8 cellular contexts compared by ENCODE assay signal in the genomic region with DNA sequence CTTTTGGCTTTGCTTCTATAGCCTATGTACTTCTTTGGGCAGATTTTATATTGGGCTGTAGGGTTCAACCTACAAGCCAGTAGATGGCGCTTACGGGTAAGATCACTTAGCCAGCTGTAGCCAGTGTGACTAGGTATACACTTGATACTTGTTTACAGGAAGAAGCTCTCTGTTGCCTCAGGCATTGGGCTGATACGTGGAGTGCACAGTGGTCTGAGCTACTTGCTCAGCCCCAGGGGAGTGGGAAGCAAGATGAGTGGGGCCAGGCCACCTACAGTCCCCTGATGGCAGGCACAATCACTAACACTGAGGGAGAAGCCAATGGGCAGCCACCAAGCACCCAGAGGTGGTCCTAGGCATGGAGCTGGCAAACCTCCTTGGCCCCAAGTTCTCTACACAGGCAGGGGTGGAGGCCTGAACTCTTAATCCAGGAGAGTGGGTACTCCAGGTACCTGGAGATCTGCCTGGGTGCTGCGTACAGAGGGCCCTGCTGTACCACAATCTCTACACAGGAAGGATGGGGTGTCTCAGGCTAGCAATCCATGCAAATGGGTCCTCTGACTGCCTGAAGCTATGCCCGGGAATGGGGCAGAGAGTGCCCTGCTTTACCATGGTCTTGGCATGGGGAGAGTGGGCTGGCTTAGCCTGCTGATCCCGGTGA.
A peak's percentile ranks its signal among the peaks of the same experiment; 100 is the strongest.
DNase-seq lines count a peak whose midpoint lies in the region; ATAC-seq, FAIRE-seq and TF ChIP-seq lines count a peak whose summit lies in the region.

No MANE protein-coding gene starts in this region.

- H3K14ac ChIP-seq in H1 (ENCODE audit: insufficient read length): no peak overlapping the region

- no peak overlapping the region; the same call in 1 of the 2 replicates for H3K9ac ChIP-seq in OCI-LY1 (ENCODE audit: low read length)
- H3K9ac ChIP-seq in H1 (replicated peaks in 1 of 4; ENCODE audit: extremely low read depth in 1 of 4, low read depth in 3 of 4, low read length in 3 of 4): peak overlapping the region in 1 of 4 experiments; percentile 50; a peak in 2 of 7 replicates

- whole genome bisulfite sequencing in H1 (ENCODE audit: extremely low coverage in 1 of 2, insufficient coverage in 1 of 2, insufficient read length in 1 of 2, insufficient replicate concordance in 2 of 2, low coverage in 1 of 2, low lambda C conversion rate in 2 of 2, missing lambda C conversion rate in 1 of 2), 2 experiments: 57% methylated on average over 6 of the region's 6 CpGs; no CpG with 5 or more reads in 1 of the 2 experiments
- WGBS in transverse colon (ENCODE audit: low coverage in 1 of 2), 2 donors: 86 to 90% methylated on average over 2 to 6 of the region's 6 CpGs

- H4K20me1 ChIP-seq in OCI-LY1 (ENCODE audit: insufficient read depth, low read length) (no peaks in the 10 kb centered on the region), H1 (replicated peaks in 1 of 2; ENCODE audit: control insufficient read depth in 1 of 2, insufficient read depth in 2 of 2, low read length in 2 of 2) (no peaks in the 10 kb centered on the region)

- H3K9me2 ChIP-seq in OCI-LY1 (ENCODE audit: low read depth, low read length): no peaks in the 10 kb centered on the region

- H3K56ac ChIP-seq in H1 (replicated peaks; ENCODE audit: insufficient read length, low read depth, low read length): no peak overlapping the region

- H3K23me2 ChIP-seq in H1 (ENCODE audit: low read depth, low read length): 0 out of 2 replicates have a peak, but pooled peaks cover 2% of the 10 kb centered on the region

- TF ChIP-seq POLR2A in H1 (IDR thresholded peaks at IDR 0.05; ENCODE audit: control extremely low read depth in 1 of 2, low read depth in 2 of 2, low read length in 2 of 2): no peak
- TF ChIP-seq POLR2A in transverse colon (IDR thresholded peaks at IDR 0.05): no peak
- TF ChIP-seq POLR2A in GM18505 (IDR thresholded peaks at IDR 0.05; ENCODE audit: borderline replicate concordance, extremely low read depth, insufficient read depth, insufficient read length): no peak

- no peak overlapping the region for H2BK20ac ChIP-seq in H1 (ENCODE audit: low read length)

- peak overlapping the region; percentile 68; the same call in 1 of the 2 replicates for H2AK5ac ChIP-seq in H1 (ENCODE audit: low read depth, low read length)

- H3K79me1 ChIP-seq in H1 (ENCODE audit: low read depth, low read length): no peaks in the 10 kb centered on the region; the same call in 1 of the 2 replicates

- POLR2A ChIA-PET in H1 (lab: Charles Lee; ENCODE audit: partially characterized antibody): interaction anchor here (0.8 to 1.7 kb wide), 2 partner anchors 177 to 180 kb away, joined by 3 read pairs; a partner anchor contains a TSS

- TF ChIP-seq CTCF in cardiac muscle cell (IDR thresholded peaks at IDR 0.05; ENCODE audit: low read depth, low read length) (peak; percentile 62), OCI-LY1 (IDR thresholded peaks at IDR 0.05; ENCODE audit: low read length) (peak; percentile 90), H1 (IDR thresholded peaks at IDR 0.05; ENCODE audit: control extremely low read depth in 1 of 3, insufficient read depth in 1 of 3, low read depth in 1 of 3, low read length in 3 of 3) (peak in 2 of 3 experiments; percentile 73 to 78; a peak in 3 of 4 replicates), transverse colon (IDR thresholded peaks at IDR 0.05) (no peak)

- H3F3A ChIP-seq in OCI-LY1 (ENCODE audit: insufficient read depth, low read length): no peaks in the 10 kb centered on the region

- no peak for ATAC-seq in left cardiac atrium
- ATAC-seq in HG03175 (IDR thresholded peaks at IDR 0.05; ENCODE audit: unreplicated experiment): peak; percentile 63
- no peak for ATAC-seq in GM18505 (IDR thresholded peaks at IDR 0.05; ENCODE audit: unreplicated experiment)

- in situ Hi-C loops in transverse colon (cut with MboI; ENCODE audit: low pct_ligation_motif_present in 1 of 4, low pct_unique_long_range_greater_than_20kb in 1 of 4, low sequenced_read_pairs in 3 of 4): no loop called here

- H2BK12ac ChIP-seq in H1 (ENCODE audit: low read depth, low read length): peak overlapping the region; percentile 93

- H3K9me3 ChIP-seq in cardiac muscle cell (ENCODE audit: low read depth) (no peaks in the 10 kb centered on the region), OCI-LY1 (ENCODE audit: low read length) (no peaks in the 10 kb centered on the region), H1 (ENCODE audit: insufficient read depth in 2 of 2, low read depth in 1 of 2, low read length in 1 of 2) (no peaks in the 10 kb centered on the region), transverse colon (peaks cover 0 to 10% of the 10 kb centered on the region in 2 donors)

- H2BK5ac ChIP-seq in H1 (ENCODE audit: low read depth, low read length): peak overlapping the region; percentile 82

- FAIRE-seq in H1 (lab: Jason Lieb, UNC): peak; percentile 93

- H3K4ac ChIP-seq in H1 (replicated peaks; ENCODE audit: insufficient read length, low read depth, low read length): no peak overlapping the region

- 0 out of 2 replicates have a peak overlapping the region, but pooled peaks have one; percentile 25 for H3K18ac ChIP-seq in H1 (ENCODE audit: extremely low read depth, low read length)

- no peak overlapping the region; the same call in 1 of the 2 replicates for H3K4me2 ChIP-seq in OCI-LY1 (ENCODE audit: low read length)
- no peak overlapping the region; a peak in 1 of 4 replicates for H3K4me2 ChIP-seq in H1 (ENCODE audit: insufficient read depth in 1 of 2, low read depth in 2 of 2, low read length in 2 of 2)

- no peaks in the 10 kb centered on the region for H3K27me3 ChIP-seq in cardiac muscle cell
- no peaks in the 10 kb centered on the region for H3K27me3 ChIP-seq in OCI-LY1 (ENCODE audit: insufficient read depth, low read length)
- no peaks in the 10 kb centered on the region for H3K27me3 ChIP-seq in H1 (replicated peaks in 1 of 4; ENCODE audit: control insufficient read depth in 3 of 4, extremely low read depth in 1 of 4, insufficient read depth in 3 of 4, low read length in 3 of 4)
- H3K27me3 ChIP-seq in transverse colon: no peaks in the 10 kb centered on the region

- H4K91ac ChIP-seq in H1 (replicated peaks; ENCODE audit: insufficient read length, low read length): peak overlapping the region; percentile 22

- TF ChIP-seq EP300 in H1 (IDR thresholded peaks at IDR 0.05; ENCODE audit: borderline replicate concordance in 1 of 2, low read depth in 2 of 2, low read length in 2 of 2) (peak in 1 of 2 experiments; percentile 32; a peak in 1 of 3 replicates), transverse colon (IDR thresholded peaks at IDR 0.05; ENCODE audit: low read depth) (no peak)

- H3K36me3 ChIP-seq in cardiac muscle cell (no peaks in the 10 kb centered on the region), OCI-LY1 (ENCODE audit: insufficient read depth, low read length) (no peaks in the 10 kb centered on the region), H1 (ENCODE audit: control insufficient read depth in 2 of 4, insufficient read depth in 4 of 4, low read length in 3 of 4) (no peaks in the 10 kb centered on the region), transverse colon (no peaks in the 10 kb centered on the region)

- no peak overlapping the region for H3K23ac ChIP-seq in H1 (ENCODE audit: insufficient read length)

- CTCF ChIA-PET in H1 (lab: Charles Lee; ENCODE audit: partially characterized antibody): interaction anchor here (0.7 to 5.0 kb wide), 31 partner anchors 8 to 720 kb away, joined by 3 to 30 read pairs (median 5); no protein-coding TSS in a partner anchor

- peak; percentile 77 to 84 for TF ChIP-seq RAD21 in H1 (IDR thresholded peaks at IDR 0.05 in 1 of 2, conservative IDR thresholded peaks at IDR 0.05 in 1 of 2; ENCODE audit: low read depth in 2 of 2, low read length in 2 of 2)

- H2AFZ ChIP-seq in OCI-LY1 (ENCODE audit: low read length) (no peak overlapping the region), H1 (ENCODE audit: low read length) (no peak overlapping the region)

- no peak overlapping the region for H3K4me3 ChIP-seq in cardiac muscle cell
- H3K4me3 ChIP-seq in OCI-LY1 (ENCODE audit: low read depth, low read length, poor library complexity, severe bottlenecking): no peak overlapping the region
- no peak overlapping the region for H3K4me3 ChIP-seq in H1 (ENCODE audit: extremely low read depth in 1 of 4, insufficient read depth in 2 of 4, low read depth in 3 of 4, low read length in 4 of 4)
- no peak overlapping the region for H3K4me3 ChIP-seq in transverse colon

- H2BK15ac ChIP-seq in H1 (ENCODE audit: low read length): peak overlapping the region; percentile 66; the same call in 1 of the 2 replicates

- H4K8ac ChIP-seq in H1 (ENCODE audit: extremely low read depth, insufficient read depth, low read length): peak overlapping the region; percentile 93; the same call in 1 of the 2 replicates

- H2BK120ac ChIP-seq in H1 (replicated peaks; ENCODE audit: low read depth, low read length): no peak overlapping the region

- H3K27ac ChIP-seq in cardiac muscle cell (no peak overlapping the region), OCI-LY1 (ENCODE audit: low read depth, low read length, poor library complexity, severe bottlenecking) (peak overlapping the region; percentile 16), H1 (ENCODE audit: low read depth, low read length) (peak overlapping the region; percentile 67; the same call in 1 of the 2 replicates), transverse colon (no peak overlapping the region)

- DNase-seq in cardiac muscle cell (ENCODE audit: low read depth in 1 of 2, low spot score in 1 of 2): peak; percentile 38 to 81
- no peak for DNase-seq in left cardiac atrium
- DNase-seq in H1 (ENCODE audit: low read depth in 1 of 2, low spot score in 2 of 2): peak; percentile 10 to 61
- peak; percentile 28 for DNase-seq in renal cortical epithelial cell (ENCODE audit: low read depth)
- no peak for DNase-seq in transverse colon

- no peaks in the 10 kb centered on the region for H3K4me1 ChIP-seq in cardiac muscle cell (ENCODE audit: low read depth)
- H3K4me1 ChIP-seq in OCI-LY1 (ENCODE audit: insufficient read depth, low read length, severe bottlenecking): peaks cover 12% of the 10 kb centered on the region
- peaks cover 2 to 13% (median 4%) of the 10 kb centered on the region in 4 experiments for H3K4me1 ChIP-seq in H1 (replicated peaks in 1 of 4; ENCODE audit: control insufficient read depth in 3 of 4, insufficient read depth in 4 of 4, low read length in 3 of 4)
- no peaks in the 10 kb centered on the region for H3K4me1 ChIP-seq in transverse colon

- intact Hi-C loops in left cardiac atrium (cut with DNase I): no loop called here
- intact Hi-C loops in transverse colon (cut with DNase I; ENCODE audit: low total_unique reads): no loop called here

- H4K5ac ChIP-seq in H1 (ENCODE audit: insufficient read length, low read depth, low read length): peak overlapping the region; percentile 50

- no peaks in the 10 kb centered on the region for H3K79me2 ChIP-seq in OCI-LY1 (ENCODE audit: insufficient read depth, low read length)
- H3K79me2 ChIP-seq in H1 (ENCODE audit: control insufficient read depth in 1 of 2, insufficient read depth in 2 of 2, low read length in 2 of 2): no peaks in the 10 kb centered on the region; a peak in 1 of 4 replicates

TF ChIP-seq in H1, 55 proteins besides CTCF, POLR2A, EP300 and RAD21 (continues in another document):
- TF ChIP-seq SP2 (IDR thresholded peaks at IDR 0.05; ENCODE audit: low read length) (no peak), BACH1 (IDR thresholded peaks at IDR 0.05; ENCODE audit: low read length) (no peak), TAF1 (IDR thresholded peaks at IDR 0.05; ENCODE audit: low read depth, low read length) (0 out of 2 replicates have a peak, but pooled peaks have one; percentile 32)

Comparison
In these comparisons a context has a peak if more than half of its experiments do, and no peak if none do; other contexts are left out.
1. DNase-seq: peak in cardiac muscle cell (2 of 2), H1 (2 of 2) and renal cortical epithelial cell (single experiment); none in left cardiac atrium (single experiment) and transverse colon (single experiment).
2. H3K27ac ChIP-seq: peak in OCI-LY1 (single experiment) and H1 (single experiment); none in cardiac muscle cell (single experiment) and transverse colon (0 of 4).
3. CTCF ChIP-seq: peak in cardiac muscle cell (single experiment), OCI-LY1 (single experiment) and H1 (2 of 3); none in transverse colon (0 of 5).